1 cellular context compared by ENCODE assay signal in the genomic region with DNA sequence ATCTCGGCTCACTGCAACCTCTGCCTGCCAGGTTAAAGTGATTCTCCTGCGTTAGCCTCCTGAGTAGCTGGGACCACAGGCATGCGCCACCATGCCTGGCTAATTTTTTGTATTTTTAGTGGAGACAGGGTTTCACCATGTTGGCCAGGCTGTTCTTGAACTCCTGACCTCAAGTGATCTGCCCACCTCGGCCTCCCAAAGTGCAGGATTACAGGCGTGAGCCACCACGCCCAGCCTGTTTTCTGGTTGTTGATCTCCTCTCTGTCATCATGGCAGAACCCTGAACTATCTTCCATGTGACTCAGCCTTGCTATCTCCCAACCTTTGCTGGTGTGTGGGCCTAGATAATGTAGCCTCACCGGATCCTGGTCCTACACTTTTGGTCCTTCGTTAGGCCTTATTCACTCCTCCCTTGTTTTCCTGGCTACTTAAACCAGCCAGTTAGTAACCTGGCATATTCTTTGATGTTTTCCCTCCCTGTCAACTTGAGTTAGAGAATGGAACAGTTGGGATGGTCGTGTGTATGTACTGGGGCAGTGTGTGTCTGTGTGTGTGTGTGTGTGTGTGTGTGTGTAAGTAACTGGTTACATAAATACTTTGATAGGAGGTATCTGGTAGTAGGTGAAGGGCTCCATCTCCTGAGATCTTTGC.
TF ChIP-seq lines count a peak whose summit lies in the region.
"Not testable (repeated sequence)": the region's sequence is repeated elsewhere in the genome, so short reads cannot be mapped to it uniquely, and the experiment has no call there.

No MANE protein-coding gene starts in this region.

TF ChIP-seq in K562, 482 proteins besides CTCF, POLR2A, EP300 and RAD21 (continued from another document and continues in another):
- TF ChIP-seq, protein P1, sequence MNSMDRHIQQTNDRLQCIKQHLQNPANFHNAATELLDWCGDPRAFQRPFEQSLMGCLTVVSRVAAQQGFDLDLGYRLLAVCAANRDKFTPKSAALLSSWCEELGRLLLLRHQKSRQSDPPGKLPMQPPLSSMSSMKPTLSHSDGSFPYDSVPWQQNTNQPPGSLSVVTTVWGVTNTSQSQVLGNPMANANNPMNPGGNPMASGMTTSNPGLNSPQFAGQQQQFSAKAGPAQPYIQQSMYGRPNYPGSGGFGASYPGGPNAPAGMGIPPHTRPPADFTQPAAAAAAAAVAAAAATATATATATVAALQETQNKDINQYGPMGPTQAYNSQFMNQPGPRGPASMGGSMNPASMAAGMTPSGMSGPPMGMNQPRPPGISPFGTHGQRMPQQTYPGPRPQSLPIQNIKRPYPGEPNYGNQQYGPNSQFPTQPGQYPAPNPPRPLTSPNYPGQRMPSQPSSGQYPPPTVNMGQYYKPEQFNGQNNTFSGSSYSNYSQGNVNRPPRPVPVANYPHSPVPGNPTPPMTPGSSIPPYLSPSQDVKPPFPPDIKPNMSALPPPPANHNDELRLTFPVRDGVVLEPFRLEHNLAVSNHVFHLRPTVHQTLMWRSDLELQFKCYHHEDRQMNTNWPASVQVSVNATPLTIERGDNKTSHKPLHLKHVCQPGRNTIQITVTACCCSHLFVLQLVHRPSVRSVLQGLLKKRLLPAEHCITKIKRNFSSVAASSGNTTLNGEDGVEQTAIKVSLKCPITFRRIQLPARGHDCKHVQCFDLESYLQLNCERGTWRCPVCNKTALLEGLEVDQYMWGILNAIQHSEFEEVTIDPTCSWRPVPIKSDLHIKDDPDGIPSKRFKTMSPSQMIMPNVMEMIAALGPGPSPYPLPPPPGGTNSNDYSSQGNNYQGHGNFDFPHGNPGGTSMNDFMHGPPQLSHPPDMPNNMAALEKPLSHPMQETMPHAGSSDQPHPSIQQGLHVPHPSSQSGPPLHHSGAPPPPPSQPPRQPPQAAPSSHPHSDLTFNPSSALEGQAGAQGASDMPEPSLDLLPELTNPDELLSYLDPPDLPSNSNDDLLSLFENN (IDR thresholded peaks at IDR 0.05; ENCODE audit: low read depth in 2 of 2, low read length in 2 of 2), result peak in 1 of 2 experiments; percentile 91; a peak in 2 of 4 replicates
- peak in 2 of 3 experiments; percentile 31 to 69 for TF ChIP-seq YY1 (IDR thresholded peaks at IDR 0.05; ENCODE audit: borderline replicate concordance in 1 of 3, control insufficient read depth in 1 of 3, extremely low read depth in 1 of 3, insufficient read depth in 3 of 3, insufficient read length in 1 of 3, insufficient replicate concordance in 2 of 3, low read depth in 1 of 3, low read length in 2 of 3)
- peak; percentile 93; the same call in 1 of the 2 replicates for TF ChIP-seq DNMT1 (IDR thresholded peaks at IDR 0.05)
- TF ChIP-seq NCOA6 (IDR thresholded peaks at IDR 0.05), result peak; percentile 72
- TF ChIP-seq ZNF134 (CRISPR knock-in tag; conservative IDR thresholded peaks at IDR 0.05), result peak; percentile 49; the same call in 1 of the 2 replicates
- TF ChIP-seq, protein P2, sequence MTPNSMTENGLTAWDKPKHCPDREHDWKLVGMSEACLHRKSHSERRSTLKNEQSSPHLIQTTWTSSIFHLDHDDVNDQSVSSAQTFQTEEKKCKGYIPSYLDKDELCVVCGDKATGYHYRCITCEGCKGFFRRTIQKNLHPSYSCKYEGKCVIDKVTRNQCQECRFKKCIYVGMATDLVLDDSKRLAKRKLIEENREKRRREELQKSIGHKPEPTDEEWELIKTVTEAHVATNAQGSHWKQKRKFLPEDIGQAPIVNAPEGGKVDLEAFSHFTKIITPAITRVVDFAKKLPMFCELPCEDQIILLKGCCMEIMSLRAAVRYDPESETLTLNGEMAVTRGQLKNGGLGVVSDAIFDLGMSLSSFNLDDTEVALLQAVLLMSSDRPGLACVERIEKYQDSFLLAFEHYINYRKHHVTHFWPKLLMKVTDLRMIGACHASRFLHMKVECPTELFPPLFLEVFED (CRISPR knock-in tag; conservative IDR thresholded peaks at IDR 0.05), result peak; percentile 55
- peak; percentile 92 for TF ChIP-seq EHMT2 (IDR thresholded peaks at IDR 0.05)
- peak; percentile 95 for TF ChIP-seq TEAD4 (IDR thresholded peaks at IDR 0.05; ENCODE audit: low read length)
- not testable (repeated sequence) for TF ChIP-seq TEAD4 (CRISPR knock-in tag; IDR thresholded peaks at IDR 0.05; ENCODE audit: borderline replicate concordance); MYNN (CRISPR knock-in tag; IDR thresholded peaks at IDR 0.05); TOE1 (CRISPR knock-in tag; IDR thresholded peaks at IDR 0.05; ENCODE audit: borderline replicate concordance, low read depth)
- peak; percentile 87 for TF ChIP-seq MYNN (IDR thresholded peaks at IDR 0.05)
- TF ChIP-seq ETV5 (CRISPR knock-in tag; IDR thresholded peaks at IDR 0.05; ENCODE audit: low read depth), result peak; percentile 96
- TF ChIP-seq IFI16 (CRISPR knock-in tag; IDR thresholded peaks at IDR 0.05), result 0 out of 2 replicates have a peak, but pooled peaks have one; percentile 50
- TF ChIP-seq MXI1 (IDR thresholded peaks at IDR 0.05; ENCODE audit: low read depth, low read length), result peak; percentile 39; the same call in 1 of the 2 replicates
- TF ChIP-seq KHSRP (IDR thresholded peaks at IDR 0.05), result peak; percentile 56
- peak; percentile 58; the same call in 1 of the 2 replicates for TF ChIP-seq ZSCAN29 (IDR thresholded peaks at IDR 0.05)
- peak; percentile 57; the same call in 1 of the 2 replicates for TF ChIP-seq ZNF668 (CRISPR knock-in tag; IDR thresholded peaks at IDR 0.05)
- TF ChIP-seq, protein P3, sequence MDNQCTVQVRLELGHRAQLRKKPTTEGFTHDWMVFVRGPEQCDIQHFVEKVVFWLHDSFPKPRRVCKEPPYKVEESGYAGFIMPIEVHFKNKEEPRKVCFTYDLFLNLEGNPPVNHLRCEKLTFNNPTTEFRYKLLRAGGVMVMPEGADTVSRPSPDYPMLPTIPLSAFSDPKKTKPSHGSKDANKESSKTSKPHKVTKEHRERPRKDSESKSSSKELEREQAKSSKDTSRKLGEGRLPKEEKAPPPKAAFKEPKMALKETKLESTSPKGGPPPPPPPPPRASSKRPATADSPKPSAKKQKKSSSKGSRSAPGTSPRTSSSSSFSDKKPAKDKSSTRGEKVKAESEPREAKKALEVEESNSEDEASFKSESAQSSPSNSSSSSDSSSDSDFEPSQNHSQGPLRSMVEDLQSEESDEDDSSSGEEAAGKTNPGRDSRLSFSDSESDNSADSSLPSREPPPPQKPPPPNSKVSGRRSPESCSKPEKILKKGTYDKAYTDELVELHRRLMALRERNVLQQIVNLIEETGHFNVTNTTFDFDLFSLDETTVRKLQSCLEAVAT (IDR thresholded peaks at IDR 0.05), result peak; percentile 88 to 90; a peak in 3 of 4 replicates
- peak; percentile 87 for TF ChIP-seq TOE1 (IDR thresholded peaks at IDR 0.05; ENCODE audit: borderline replicate concordance)
- TF ChIP-seq ZNF3 (CRISPR knock-in tag; IDR thresholded peaks at IDR 0.05), result 0 out of 2 replicates have a peak, but pooled peaks have one; percentile 20
- TF ChIP-seq RNF2 (IDR thresholded peaks at IDR 0.05), result peak; percentile 95
- TF ChIP-seq CHD4 (IDR thresholded peaks at IDR 0.05; ENCODE audit: insufficient read depth, insufficient replicate concordance, low read depth, low read length, poor library complexity, severe bottlenecking), result peak; percentile 51
- TF ChIP-seq, protein P4, sequence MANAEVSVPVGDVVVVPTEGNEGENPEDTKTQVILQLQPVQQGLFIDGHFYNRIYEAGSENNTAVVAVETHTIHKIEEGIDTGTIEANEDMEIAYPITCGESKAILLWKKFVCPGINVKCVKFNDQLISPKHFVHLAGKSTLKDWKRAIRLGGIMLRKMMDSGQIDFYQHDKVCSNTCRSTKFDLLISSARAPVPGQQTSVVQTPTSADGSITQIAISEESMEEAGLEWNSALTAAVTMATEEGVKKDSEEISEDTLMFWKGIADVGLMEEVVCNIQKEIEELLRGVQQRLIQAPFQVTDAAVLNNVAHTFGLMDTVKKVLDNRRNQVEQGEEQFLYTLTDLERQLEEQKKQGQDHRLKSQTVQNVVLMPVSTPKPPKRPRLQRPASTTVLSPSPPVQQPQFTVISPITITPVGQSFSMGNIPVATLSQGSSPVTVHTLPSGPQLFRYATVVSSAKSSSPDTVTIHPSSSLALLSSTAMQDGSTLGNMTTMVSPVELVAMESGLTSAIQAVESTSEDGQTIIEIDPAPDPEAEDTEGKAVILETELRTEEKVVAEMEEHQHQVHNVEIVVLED (CRISPR knock-in tag; IDR thresholded peaks at IDR 0.05), result peak; percentile 18; the same call in 1 of the 2 replicates
- TF ChIP-seq KLF1 (tag; IDR thresholded peaks at IDR 0.05), result peak; percentile 94
- TF ChIP-seq, protein P5, sequence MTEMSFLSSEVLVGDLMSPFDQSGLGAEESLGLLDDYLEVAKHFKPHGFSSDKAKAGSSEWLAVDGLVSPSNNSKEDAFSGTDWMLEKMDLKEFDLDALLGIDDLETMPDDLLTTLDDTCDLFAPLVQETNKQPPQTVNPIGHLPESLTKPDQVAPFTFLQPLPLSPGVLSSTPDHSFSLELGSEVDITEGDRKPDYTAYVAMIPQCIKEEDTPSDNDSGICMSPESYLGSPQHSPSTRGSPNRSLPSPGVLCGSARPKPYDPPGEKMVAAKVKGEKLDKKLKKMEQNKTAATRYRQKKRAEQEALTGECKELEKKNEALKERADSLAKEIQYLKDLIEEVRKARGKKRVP (CRISPR knock-in tag; IDR thresholded peaks at IDR 0.05), result peak; percentile 73; the same call in 1 of the 2 replicates
- TF ChIP-seq, protein P6, sequence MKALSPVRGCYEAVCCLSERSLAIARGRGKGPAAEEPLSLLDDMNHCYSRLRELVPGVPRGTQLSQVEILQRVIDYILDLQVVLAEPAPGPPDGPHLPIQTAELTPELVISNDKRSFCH (CRISPR knock-in tag; IDR thresholded peaks at IDR 0.05), result not testable (repeated sequence)
- TF ChIP-seq, protein P6 (tag; IDR thresholded peaks at IDR 0.05), result peak; percentile 97
- TF ChIP-seq TRIM28 (IDR thresholded peaks at IDR 0.05), result peak; percentile 97
- TF ChIP-seq HDAC3 (IDR thresholded peaks at IDR 0.05; ENCODE audit: borderline replicate concordance, partially characterized antibody), result peak; percentile 92
- TF ChIP-seq MIER1 (IDR thresholded peaks at IDR 0.05; ENCODE audit: low read depth), result 0 out of 2 replicates have a peak, but pooled peaks have one; percentile 52
- TF ChIP-seq TAL1 (IDR thresholded peaks at IDR 0.05), result peak; percentile 96
- TF ChIP-seq, protein P7, sequence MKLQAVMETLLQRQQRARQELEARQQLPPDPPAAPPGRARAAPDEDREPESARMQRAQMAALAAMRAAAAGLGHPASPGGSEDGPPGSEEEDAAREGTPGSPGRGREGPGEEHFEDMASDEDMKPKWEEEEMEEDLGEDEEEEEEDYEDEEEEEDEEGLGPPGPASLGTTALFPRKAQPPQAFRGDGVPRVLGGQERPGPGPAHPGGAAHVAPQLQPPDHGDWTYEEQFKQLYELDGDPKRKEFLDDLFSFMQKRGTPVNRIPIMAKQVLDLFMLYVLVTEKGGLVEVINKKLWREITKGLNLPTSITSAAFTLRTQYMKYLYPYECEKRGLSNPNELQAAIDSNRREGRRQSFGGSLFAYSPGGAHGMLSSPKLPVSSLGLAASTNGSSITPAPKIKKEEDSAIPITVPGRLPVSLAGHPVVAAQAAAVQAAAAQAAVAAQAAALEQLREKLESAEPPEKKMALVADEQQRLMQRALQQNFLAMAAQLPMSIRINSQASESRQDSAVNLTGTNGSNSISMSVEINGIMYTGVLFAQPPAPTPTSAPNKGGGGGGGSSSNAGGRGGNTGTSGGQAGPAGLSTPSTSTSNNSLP (IDR thresholded peaks at IDR 0.05; ENCODE audit: borderline replicate concordance, low read depth, low read length), result peak; percentile 66; the same call in 1 of the 2 replicates
- TF ChIP-seq, protein P8, sequence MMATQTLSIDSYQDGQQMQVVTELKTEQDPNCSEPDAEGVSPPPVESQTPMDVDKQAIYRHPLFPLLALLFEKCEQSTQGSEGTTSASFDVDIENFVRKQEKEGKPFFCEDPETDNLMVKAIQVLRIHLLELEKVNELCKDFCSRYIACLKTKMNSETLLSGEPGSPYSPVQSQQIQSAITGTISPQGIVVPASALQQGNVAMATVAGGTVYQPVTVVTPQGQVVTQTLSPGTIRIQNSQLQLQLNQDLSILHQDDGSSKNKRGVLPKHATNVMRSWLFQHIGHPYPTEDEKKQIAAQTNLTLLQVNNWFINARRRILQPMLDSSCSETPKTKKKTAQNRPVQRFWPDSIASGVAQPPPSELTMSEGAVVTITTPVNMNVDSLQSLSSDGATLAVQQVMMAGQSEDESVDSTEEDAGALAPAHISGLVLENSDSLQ (IDR thresholded peaks at IDR 0.05), result peak; percentile 71
- TF ChIP-seq, protein P9, sequence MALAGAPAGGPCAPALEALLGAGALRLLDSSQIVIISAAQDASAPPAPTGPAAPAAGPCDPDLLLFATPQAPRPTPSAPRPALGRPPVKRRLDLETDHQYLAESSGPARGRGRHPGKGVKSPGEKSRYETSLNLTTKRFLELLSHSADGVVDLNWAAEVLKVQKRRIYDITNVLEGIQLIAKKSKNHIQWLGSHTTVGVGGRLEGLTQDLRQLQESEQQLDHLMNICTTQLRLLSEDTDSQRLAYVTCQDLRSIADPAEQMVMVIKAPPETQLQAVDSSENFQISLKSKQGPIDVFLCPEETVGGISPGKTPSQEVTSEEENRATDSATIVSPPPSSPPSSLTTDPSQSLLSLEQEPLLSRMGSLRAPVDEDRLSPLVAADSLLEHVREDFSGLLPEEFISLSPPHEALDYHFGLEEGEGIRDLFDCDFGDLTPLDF (CRISPR knock-in tag; IDR thresholded peaks at IDR 0.05), result 0 out of 2 replicates have a peak, but pooled peaks have one; percentile 50
- peak; percentile 98 for TF ChIP-seq BRD9 (IDR thresholded peaks at IDR 0.05; ENCODE audit: low read depth, partially characterized antibody)
- TF ChIP-seq, protein P10, sequence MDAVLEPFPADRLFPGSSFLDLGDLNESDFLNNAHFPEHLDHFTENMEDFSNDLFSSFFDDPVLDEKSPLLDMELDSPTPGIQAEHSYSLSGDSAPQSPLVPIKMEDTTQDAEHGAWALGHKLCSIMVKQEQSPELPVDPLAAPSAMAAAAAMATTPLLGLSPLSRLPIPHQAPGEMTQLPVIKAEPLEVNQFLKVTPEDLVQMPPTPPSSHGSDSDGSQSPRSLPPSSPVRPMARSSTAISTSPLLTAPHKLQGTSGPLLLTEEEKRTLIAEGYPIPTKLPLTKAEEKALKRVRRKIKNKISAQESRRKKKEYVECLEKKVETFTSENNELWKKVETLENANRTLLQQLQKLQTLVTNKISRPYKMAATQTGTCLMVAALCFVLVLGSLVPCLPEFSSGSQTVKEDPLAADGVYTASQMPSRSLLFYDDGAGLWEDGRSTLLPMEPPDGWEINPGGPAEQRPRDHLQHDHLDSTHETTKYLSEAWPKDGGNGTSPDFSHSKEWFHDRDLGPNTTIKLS (IDR thresholded peaks at IDR 0.05; ENCODE audit: borderline replicate concordance, low read depth), result peak; percentile 69; the same call in 1 of the 2 replicates
- peak; percentile 89 for TF ChIP-seq MBD2 (IDR thresholded peaks at IDR 0.05; ENCODE audit: borderline replicate concordance, low read depth)
- TF ChIP-seq, protein P11, sequence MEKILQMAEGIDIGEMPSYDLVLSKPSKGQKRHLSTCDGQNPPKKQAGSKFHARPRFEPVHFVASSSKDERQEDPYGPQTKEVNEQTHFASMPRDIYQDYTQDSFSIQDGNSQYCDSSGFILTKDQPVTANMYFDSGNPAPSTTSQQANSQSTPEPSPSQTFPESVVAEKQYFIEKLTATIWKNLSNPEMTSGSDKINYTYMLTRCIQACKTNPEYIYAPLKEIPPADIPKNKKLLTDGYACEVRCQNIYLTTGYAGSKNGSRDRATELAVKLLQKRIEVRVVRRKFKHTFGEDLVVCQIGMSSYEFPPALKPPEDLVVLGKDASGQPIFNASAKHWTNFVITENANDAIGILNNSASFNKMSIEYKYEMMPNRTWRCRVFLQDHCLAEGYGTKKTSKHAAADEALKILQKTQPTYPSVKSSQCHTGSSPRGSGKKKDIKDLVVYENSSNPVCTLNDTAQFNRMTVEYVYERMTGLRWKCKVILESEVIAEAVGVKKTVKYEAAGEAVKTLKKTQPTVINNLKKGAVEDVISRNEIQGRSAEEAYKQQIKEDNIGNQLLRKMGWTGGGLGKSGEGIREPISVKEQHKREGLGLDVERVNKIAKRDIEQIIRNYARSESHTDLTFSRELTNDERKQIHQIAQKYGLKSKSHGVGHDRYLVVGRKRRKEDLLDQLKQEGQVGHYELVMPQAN (IDR thresholded peaks at IDR 0.05; ENCODE audit: borderline replicate concordance), result peak; percentile 70
- peak; percentile 87 for TF ChIP-seq GATAD2B (IDR thresholded peaks at IDR 0.05; ENCODE audit: borderline replicate concordance)
